Comparison of ENCODE assay signal across 8 cellular contexts in the genomic region with DNA sequence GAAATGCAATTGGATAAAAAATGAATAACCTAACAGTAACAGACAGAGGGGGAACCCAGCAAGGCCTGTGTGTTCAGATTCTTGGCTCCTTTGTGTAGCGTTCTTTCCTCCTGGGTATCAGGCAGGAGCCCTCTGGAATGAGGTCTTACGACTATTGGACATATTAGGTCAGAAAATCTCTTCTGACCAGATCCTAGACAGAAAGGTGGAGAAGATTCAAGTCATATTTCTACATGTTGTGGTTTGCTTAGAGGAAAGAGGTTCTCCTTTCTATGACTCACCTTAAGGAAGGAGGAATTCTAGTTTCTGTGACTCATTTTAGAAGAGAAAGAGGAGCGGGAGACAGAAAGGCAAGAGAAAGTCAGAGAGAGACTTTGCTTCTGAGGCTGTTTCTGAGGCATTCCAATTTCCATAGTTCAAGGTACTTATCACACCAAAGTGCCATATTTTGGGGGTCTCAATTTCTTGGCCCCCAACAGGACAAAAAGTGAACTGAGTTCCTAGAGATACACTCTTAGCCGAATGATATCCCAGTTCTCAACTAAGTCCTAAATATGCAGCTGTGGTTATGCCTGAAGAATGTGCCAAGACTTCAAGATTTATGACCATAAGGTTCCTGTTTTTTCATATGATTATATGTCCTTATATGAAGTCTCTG.
DNase-seq lines count a peak whose midpoint lies in the region; ATAC-seq and TF ChIP-seq lines count a peak whose summit lies in the region.

No MANE protein-coding gene starts in this region.

- H3K9me3 ChIP-seq in PC-9 (ENCODE audit: insufficient read depth, low read depth) (peaks cover 6% of the 10 kb centered on the region; the same call in 1 of the 2 replicates), gastroesophageal sphincter (no peaks in the 10 kb centered on the region)
- no peaks in the 10 kb centered on the region for H3K9me3 ChIP-seq in naive thymus-derived CD4-positive, alpha-beta T cell (ENCODE audit: control insufficient read depth in 2 of 3, low read length in 3 of 3)

- intact Hi-C loops in PC-9 (cut with micrococcal nuclease; ENCODE audit: unreplicated experiment), result loop anchor here (5.0 kb wide), 2 partner anchors 154 to 214 kb away; no protein-coding TSS in a partner anchor
- intact Hi-C loops in naive thymus-derived CD4-positive, alpha-beta T cell (cut with micrococcal nuclease), result no loop called here

- H3K4me1 Mint-ChIP-seq in naive thymus-derived CD4-positive, alpha-beta T cell, result peaks cover 0 to 6% (median 0%) of the 10 kb centered on the region in 7 donors

- DNase-seq in PC-9 (peak; percentile 69 to 96), kidney glomerular epithelial cell (lab: John Stamatoyannopoulos, UW) (peak; percentile 87)
- DNase-seq in naive thymus-derived CD4-positive, alpha-beta T cell, result no peak
- DNase-seq in central memory CD4-positive, alpha-beta T cell, result no peak

- TF ChIP-seq EP300 in gastroesophageal sphincter (IDR thresholded peaks at IDR 0.05), result no peak

- peaks cover 0 to 24% (median 3%) of the 10 kb centered on the region in 5 donors for H3K27me3 Mint-ChIP-seq in naive thymus-derived CD4-positive, alpha-beta T cell

- no peak overlapping the region for H3K4me3 Mint-ChIP-seq in naive thymus-derived CD4-positive, alpha-beta T cell

- H3K27ac ChIP-seq in PC-9 (peak overlapping the region; percentile 85), gastroesophageal sphincter (no peak overlapping the region)
- no peak overlapping the region for H3K27ac ChIP-seq in naive thymus-derived CD4-positive, alpha-beta T cell (ENCODE audit: low read depth, low read length)

- no peak overlapping the region for H3K27ac Mint-ChIP-seq in naive thymus-derived CD4-positive, alpha-beta T cell

- no peaks in the 10 kb centered on the region for H4K20me1 ChIP-seq in PC-9 (ENCODE audit: insufficient read depth)

- peak overlapping the region; percentile 39; the same call in 1 of the 2 replicates for H3K4me3 ChIP-seq in PC-9
- H3K4me3 ChIP-seq in gastroesophageal sphincter, result no peak overlapping the region
- H3K4me3 ChIP-seq in naive thymus-derived CD4-positive, alpha-beta T cell (ENCODE audit: low read length), result no peak overlapping the region

- H3K9me3 Mint-ChIP-seq in naive thymus-derived CD4-positive, alpha-beta T cell, result peaks cover 0 to 1% (median 0%) of the 10 kb centered on the region in 11 donors

- peak overlapping the region; percentile 76 for H2AFZ ChIP-seq in PC-9

- no peak for TF ChIP-seq POLR2A in gastroesophageal sphincter (IDR thresholded peaks at IDR 0.05)

- peaks cover 18% of the 10 kb centered on the region for H3K4me1 ChIP-seq in PC-9 (replicated peaks; ENCODE audit: insufficient read depth)
- no peaks in the 10 kb centered on the region for H3K4me1 ChIP-seq in gastroesophageal sphincter
- H3K4me1 ChIP-seq in naive thymus-derived CD4-positive, alpha-beta T cell (ENCODE audit: control insufficient read depth in 2 of 2, insufficient read depth in 2 of 2, low read length in 2 of 2), result no peaks in the 10 kb centered on the region

- TF ChIP-seq CTCF in PC-9 (conservative IDR thresholded peaks at IDR 0.05) (no peak), gastroesophageal sphincter (IDR thresholded peaks at IDR 0.05) (no peak)

- no peaks in the 10 kb centered on the region for H3K36me3 Mint-ChIP-seq in naive thymus-derived CD4-positive, alpha-beta T cell

- no peaks in the 10 kb centered on the region for H3K79me2 ChIP-seq in PC-9 (ENCODE audit: low read depth)

- no peaks in the 10 kb centered on the region for H3K27me3 ChIP-seq in PC-9 (ENCODE audit: insufficient read depth, low read depth)
- no peaks in the 10 kb centered on the region for H3K27me3 ChIP-seq in gastroesophageal sphincter
- H3K27me3 ChIP-seq in naive thymus-derived CD4-positive, alpha-beta T cell (ENCODE audit: control insufficient read depth in 2 of 2, insufficient read depth in 2 of 2, low read length in 2 of 2), result no peaks in the 10 kb centered on the region

- WGBS in gastroesophageal sphincter (ENCODE audit: low coverage in 1 of 2), 2 donors, result 73 to 100% methylated on average over 3 to 4 of the region's 4 CpGs

- peaks cover 2% of the 10 kb centered on the region; the same call in 1 of the 2 replicates for H3K9me2 ChIP-seq in PC-9 (ENCODE audit: insufficient read depth)

- no peaks in the 10 kb centered on the region; the same call in 1 of the 2 replicates for H3K36me3 ChIP-seq in PC-9 (ENCODE audit: low read depth)
- H3K36me3 ChIP-seq in gastroesophageal sphincter, result no peaks in the 10 kb centered on the region
- H3K36me3 ChIP-seq in naive thymus-derived CD4-positive, alpha-beta T cell (ENCODE audit: control insufficient read depth in 2 of 3, insufficient read depth in 3 of 3, low read length in 3 of 3), result no peaks in the 10 kb centered on the region

- POLR2A ChIA-PET in PC-9 (lab: Charles Lee; ENCODE audit: unreplicated experiment), result no interaction called here
- POLR2A ChIA-PET in naive thymus-derived CD4-positive, alpha-beta T cell (lab: Charles Lee), result no interaction called here

- H3F3A ChIP-seq in PC-9 (ENCODE audit: insufficient read depth, low read depth), result peaks cover 18% of the 10 kb centered on the region

- no TSS peak for BruUV-seq in PC-9 (replicated peaks; lab: Mats Ljungman, UMichigan)

- peak; percentile 85 for ATAC-seq in GM18511 (IDR thresholded peaks at IDR 0.05; ENCODE audit: unreplicated experiment)
- peak; percentile 95 for ATAC-seq in HG02852 (IDR thresholded peaks at IDR 0.05; ENCODE audit: unreplicated experiment)
- ATAC-seq in gastroesophageal sphincter, result no peak
- ATAC-seq in naive thymus-derived CD4-positive, alpha-beta T cell, result no peak
- ATAC-seq in HG03108 (IDR thresholded peaks at IDR 0.05; ENCODE audit: unreplicated experiment), result no peak

- CTCF ChIA-PET in PC-9 (lab: Charles Lee), result no interaction called here
- CTCF ChIA-PET in naive thymus-derived CD4-positive, alpha-beta T cell (lab: Charles Lee), result no interaction called here

- peak overlapping the region; percentile 68 for H3K4me2 ChIP-seq in PC-9

Comparison
In these comparisons a context has a peak if more than half of its experiments do, and no peak if none do; other contexts are left out.
1. ATAC-seq: peak in GM18511 (single experiment) and HG02852 (single experiment); none in gastroesophageal sphincter (single experiment), naive thymus-derived CD4-positive, alpha-beta T cell (single experiment) and HG03108 (single experiment).
2. DNase-seq: peak in PC-9 (2 of 2) and kidney glomerular epithelial cell (single experiment); none in naive thymus-derived CD4-positive, alpha-beta T cell (0 of 9) and central memory CD4-positive, alpha-beta T cell (single experiment).